24 cellular contexts compared by ENCODE assay signal in genomic region chr1:220491891-220492290, GRCh38. TPM values are rescaled to one million over a fixed set of nuclear protein-coding genes. Genes with fewer than 3 reads are reported as not detected.
DNase-seq lines count a peak whose midpoint lies in the region; FAIRE-seq and TF ChIP-seq lines count a peak whose summit lies in the region.
"Had no signal": no experiment of that assay in that cellular context is flagged by ENCODE, and none has a peak within 500 bp of the region (broad histone marks: within the 10 kb centered on the region; RNA-seq: fewer than 3 reads in every experiment).

No MANE protein-coding gene starts in this region.

- DNase-seq in D721Med (ENCODE audit: insufficient read length, low spot score) = peak; percentile 29
- peak; percentile 85 for DNase-seq in NCI-H82 treated with DMSO at 0.1 percent for 48 hours (lab: John Stamatoyannopoulos, UW; ENCODE audit: unreplicated experiment)
- DNase-seq in H1 (ENCODE audit: low read depth in 1 of 2, low spot score in 2 of 2) = no peak
- no peak for DNase-seq in medulla oblongata (ENCODE audit: extremely low spot score)
- no peak for DNase-seq in NAMALWA (ENCODE audit: low spot score)
- DNase-seq in stimulated activated CD4-positive, alpha-beta T cell treated with anti-CD3 and anti-CD28 coated beads, Interleukin-2, amount 100 ng/mL, for 24 hours = no peak
- DNase-seq: Caco-2; CD4-positive, CD25-positive, alpha-beta regulatory T cell; CD8-positive, alpha-beta T cell; DMS 273 treated with DMSO at 0.1 percent for 48 hours; DMS79; EL; GDM1; GM23248; HFFc6 had no signal

- no peaks in the 10 kb centered on the region for H3K4me1 ChIP-seq in H1 (replicated peaks in 1 of 4; ENCODE audit: control insufficient read depth in 3 of 4, insufficient read depth in 4 of 4, low read length in 3 of 4)
- H3K4me1 ChIP-seq: HAP-1 had no signal

- no peak overlapping the region for H3K56ac ChIP-seq in H1 (replicated peaks; ENCODE audit: insufficient read length, low read depth, low read length)

- no peaks in the 10 kb centered on the region for H3K23me2 ChIP-seq in H1 (ENCODE audit: low read depth, low read length)

- H4K5ac ChIP-seq in H1 (ENCODE audit: insufficient read length, low read depth, low read length) = no peak overlapping the region

- no peak overlapping the region for H2BK120ac ChIP-seq in H1 (replicated peaks; ENCODE audit: low read depth, low read length)

- CTCF ChIA-PET in H1 (lab: Charles Lee; ENCODE audit: partially characterized antibody) = interaction anchor here (1.1 to 2.5 kb wide), 3 partner anchors 21 to 38 kb away, joined by 4 to 9 read pairs (median 4); no protein-coding TSS in a partner anchor

- H3K23ac ChIP-seq in H1 (ENCODE audit: insufficient read length) = no peak overlapping the region

- H4K20me1 ChIP-seq in H1 (replicated peaks in 1 of 2; ENCODE audit: control insufficient read depth in 1 of 2, insufficient read depth in 2 of 2, low read length in 2 of 2) = no peaks in the 10 kb centered on the region
- H4K20me1 ChIP-seq: BLaER1 had no signal

- TF ChIP-seq CTCF in D721Med (IDR thresholded peaks at IDR 0.05; ENCODE audit: insufficient read depth, missing control alignments) (no peak), H1 (IDR thresholded peaks at IDR 0.05; ENCODE audit: control extremely low read depth in 1 of 3, insufficient read depth in 1 of 3, low read depth in 1 of 3, low read length in 3 of 3) (no peak)

- no peak overlapping the region for H3K14ac ChIP-seq in H1 (ENCODE audit: insufficient read length)

- TF ChIP-seq POLR2A in H1 (IDR thresholded peaks at IDR 0.05; ENCODE audit: control extremely low read depth in 1 of 2, low read depth in 2 of 2, low read length in 2 of 2) = no peak

- no peak overlapping the region for H2BK5ac ChIP-seq in H1 (ENCODE audit: low read depth, low read length)

- H2BK15ac ChIP-seq in H1 (ENCODE audit: low read length) = no peak overlapping the region

- no peak overlapping the region for H3K4me3 ChIP-seq in H1 (ENCODE audit: extremely low read depth in 1 of 4, insufficient read depth in 2 of 4, low read depth in 3 of 4, low read length in 4 of 4)
- H3K4me3 ChIP-seq: BLaER1, GM12878, GM23248, HAP-1 had no signal

- no peaks in the 10 kb centered on the region for H3K79me2 ChIP-seq in H1 (ENCODE audit: control insufficient read depth in 1 of 2, insufficient read depth in 2 of 2, low read length in 2 of 2)

- H3K27ac ChIP-seq in H1 (ENCODE audit: low read depth, low read length) = no peak overlapping the region
- H3K27ac ChIP-seq: 22Rv1, BLaER1, C4-2B, GM23248 had no signal

- no peak overlapping the region for H2BK12ac ChIP-seq in H1 (ENCODE audit: low read depth, low read length)

- TF ChIP-seq RAD21 in H1 (IDR thresholded peaks at IDR 0.05 in 1 of 2, conservative IDR thresholded peaks at IDR 0.05 in 1 of 2; ENCODE audit: low read depth in 2 of 2, low read length in 2 of 2) = no peak

- H2BK20ac ChIP-seq in H1 (ENCODE audit: low read length) = no peak overlapping the region

- no peak overlapping the region for H4K91ac ChIP-seq in H1 (replicated peaks; ENCODE audit: insufficient read length, low read length)

- H3K4me2 ChIP-seq in H1 (ENCODE audit: insufficient read depth in 1 of 2, low read depth in 2 of 2, low read length in 2 of 2) = no peak overlapping the region
- H3K4me2 ChIP-seq: BLaER1 had no signal

- no peak overlapping the region for H3K4ac ChIP-seq in H1 (replicated peaks; ENCODE audit: insufficient read length, low read depth, low read length)

- no peak overlapping the region for H4K8ac ChIP-seq in H1 (ENCODE audit: extremely low read depth, insufficient read depth, low read length)

- POLR2A ChIA-PET in H1 (lab: Charles Lee; ENCODE audit: partially characterized antibody) = no interaction called here

- FAIRE-seq in D721Med (lab: Jason Lieb, UNC) (no peak), H1 (lab: Jason Lieb, UNC) (no peak)
- FAIRE-seq: A204.1, GM12878, GM19239, H54 had no signal

- no peaks in the 10 kb centered on the region for H3K79me1 ChIP-seq in H1 (ENCODE audit: low read depth, low read length)

- 79% methylated on average over 2 of the region's 2 CpGs; no CpG with 5 or more reads in 1 of the 2 experiments for WGBS in H1 (ENCODE audit: extremely low coverage in 1 of 2, insufficient coverage in 1 of 2, insufficient read length in 1 of 2, insufficient replicate concordance in 2 of 2, low coverage in 1 of 2, low lambda C conversion rate in 2 of 2, missing lambda C conversion rate in 1 of 2), 2 experiments

- no peak overlapping the region for H2AK5ac ChIP-seq in H1 (ENCODE audit: low read depth, low read length)

- no peak for TF ChIP-seq EP300 in H1 (IDR thresholded peaks at IDR 0.05; ENCODE audit: borderline replicate concordance in 1 of 2, low read depth in 2 of 2, low read length in 2 of 2)

- H3K18ac ChIP-seq in H1 (ENCODE audit: extremely low read depth, low read length) = no peak overlapping the region

- H3K9ac ChIP-seq in H1 (replicated peaks in 1 of 4; ENCODE audit: extremely low read depth in 1 of 4, low read depth in 3 of 4, low read length in 3 of 4) = no peak overlapping the region
- H3K9ac ChIP-seq: BLaER1, GM23248 had no signal

- H3K36me3 ChIP-seq in H1 (ENCODE audit: control insufficient read depth in 2 of 4, insufficient read depth in 4 of 4, low read length in 3 of 4) = no peaks in the 10 kb centered on the region
- H3K36me3 ChIP-seq: BLaER1, HAP-1 had no signal

- no peaks in the 10 kb centered on the region for H3K27me3 ChIP-seq in H1 (replicated peaks in 1 of 4; ENCODE audit: control insufficient read depth in 3 of 4, extremely low read depth in 1 of 4, insufficient read depth in 3 of 4, low read length in 3 of 4)
- H3K27me3 ChIP-seq: BLaER1 had no signal

- 0 out of 2 replicates have a peak overlapping the region, but pooled peaks have one; percentile 3 for H2AFZ ChIP-seq in H1 (ENCODE audit: low read length)
- H2AFZ ChIP-seq: GM23248 had no signal

- no peaks in the 10 kb centered on the region for H3K9me3 ChIP-seq in H1 (ENCODE audit: insufficient read depth in 2 of 2, low read depth in 1 of 2, low read length in 1 of 2)
- H3K9me3 ChIP-seq: BLaER1, Caco-2, HAP-1 had no signal

TF ChIP-seq in H1, 55 proteins besides CTCF, POLR2A, EP300 and RAD21:
- TF ChIP-seq SIX5 (IDR thresholded peaks at IDR 0.05; ENCODE audit: low read depth, low read length) (no peak), EGR1 (IDR thresholded peaks at IDR 0.05; ENCODE audit: borderline replicate concordance, low read depth, low read length) (no peak), CHD1 (IDR thresholded peaks at IDR 0.05; ENCODE audit: low read depth, low read length) (no peak), SIRT6 (IDR thresholded peaks at IDR 0.05; ENCODE audit: low read length) (no peak), SP4 (IDR thresholded peaks at IDR 0.05; ENCODE audit: low read length) (no peak), ZNF274 (IDR thresholded peaks at IDR 0.05; ENCODE audit: borderline replicate concordance, extremely low read depth, low read length) (no peak), CBX8 (IDR thresholded peaks at IDR 0.05; ENCODE audit: borderline replicate concordance, low read depth, low read length) (no peak)

RNA-seq across cellular contexts. Expression of gene MARK1, which starts 36.0 kb away (rescaled TPM):
- total RNA-seq in H1 (2021; fragmentation: NEBNext Ultra II Directional; extraction: Animal tissue kit (Norgen Biotek cat#: 25700)) = 20.5 and 21.2 TPM in 2 replicates
- polyA plus RNA-seq in H1 (2011; rRNA removed) = 5.5 and 8.9 TPM in 2 replicates
- polyA plus RNA-seq in H1 (2011; cell fraction: cytosol; rRNA removed) = 8.5 TPM
- 13.6 TPM for polyA plus RNA-seq in H1 (2011; cell fraction: nucleus; rRNA removed)
- polyA plus RNA-seq in H1 (2012, experiment 1 of 2) = 9.8 to 16.8 TPM (median 11.8 TPM) in 4 replicates
- 1.7 TPM for polyA plus RNA-seq in H1 (2012, experiment 2 of 2)
- polyA plus RNA-seq in H1 (2013, experiment 1 of 2) = 8.9 TPM
- polyA plus RNA-seq in H1 (2013, experiment 2 of 2) = 10.0 TPM
- 6.2 and 7.3 TPM in 2 replicates for polyA minus RNA-seq in H1 (2011; rRNA and poly(A)+ RNA removed)
- polyA minus RNA-seq in H1 (2011; cell fraction: cytosol; rRNA and poly(A)+ RNA removed) = 7.6 TPM
- polyA minus RNA-seq in H1 (2011; cell fraction: nucleus; rRNA and poly(A)+ RNA removed) = 25.5 TPM
- total RNA-seq: CD4-positive, CD25-positive, alpha-beta regulatory T cell; CD8-positive, alpha-beta T cell; HFFc6 had no signal
- polyA plus RNA-seq: AG04450 had no signal

Comparison
In these comparisons a context has a peak if more than half of its experiments do, and no peak if none do; other contexts are left out.
1. DNase-seq: peak in D721Med (single experiment) and NCI-H82 treated with DMSO at 0.1 percent for 48 hours (single experiment); none in H1 (0 of 2), medulla oblongata (single experiment), NAMALWA (single experiment) and stimulated activated CD4-positive, alpha-beta T cell treated with anti-CD3 and anti-CD28 coated beads, Interleukin-2, amount 100 ng/mL, for 24 hours (0 of 2).